ENCODE assay signal across 21 cellular contexts in the genomic region with DNA sequence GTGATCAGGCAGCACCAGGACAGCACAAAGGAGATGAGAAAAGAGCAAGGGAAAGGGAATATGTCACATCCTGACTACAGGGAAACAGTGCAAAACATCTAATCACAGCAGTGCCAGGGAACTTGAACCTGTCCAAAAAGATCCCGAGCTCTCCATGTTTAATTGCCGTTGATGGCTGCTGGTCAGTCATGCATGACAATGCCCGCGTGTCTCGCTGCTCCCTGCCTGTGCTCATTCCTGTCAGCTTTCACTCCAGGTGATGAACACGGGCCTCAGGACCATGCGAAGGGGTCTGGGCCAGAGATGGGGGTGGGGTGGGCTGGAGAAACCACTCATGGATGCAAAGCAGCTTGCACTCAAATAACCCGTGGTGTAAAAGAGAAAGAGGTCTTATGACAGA.
DNase-seq lines count a peak whose midpoint lies in the region; ATAC-seq, FAIRE-seq and TF ChIP-seq lines count a peak whose summit lies in the region.
"Had no signal": no experiment of that assay in that cellular context is flagged by ENCODE, and none has a peak within 500 bp of the region (broad histone marks: within the 10 kb centered on the region; RNA-seq: fewer than 3 reads in every experiment).

No MANE protein-coding gene starts in this region.

- DNase-seq in DMS153 (lab: John Stamatoyannopoulos, UW) = peak; percentile 83
- DNase-seq in NCI-H128 (lab: John Stamatoyannopoulos, UW; ENCODE audit: unreplicated experiment) = peak; percentile 73
- DNase-seq in NCI-H774 (lab: John Stamatoyannopoulos, UW) = peak; percentile 53
- peak; percentile 64 for DNase-seq in kidney
- no peak for DNase-seq in GM10266 (ENCODE audit: extremely low spot score)
- DNase-seq in activated CD8-positive, alpha-beta memory T cell treated with anti-CD3 and anti-CD28 coated beads for 24 hours = no peak
- DNase-seq: activated CD4-positive, alpha-beta memory T cell treated with anti-CD3 and anti-CD28 coated beads for 36 hours; activated naive CD8-positive, alpha-beta T cell treated with anti-CD3 and anti-CD28 coated beads, Interleukin-2, amount 10 ng/mL, durations not matched to agents 7 days and 5 days; activated T-cell treated with anti-CD3 and anti-CD28 coated beads, Interleukin-2, amount 50 U/mL, for 72 hours; Caco-2; dorsolateral prefrontal cortex; head of caudate nucleus; HFFc6; midbrain; stimulated activated CD4-positive, alpha-beta T cell treated with anti-CD3 and anti-CD28 coated beads, Interleukin-2, amount 100 ng/mL, for 24 hours; substantia nigra; SW 1271 had no signal

- ATAC-seq in GM18858 (IDR thresholded peaks at IDR 0.05; ENCODE audit: unreplicated experiment) = no peak
- ATAC-seq: activated T-cell treated with anti-CD3 and anti-CD28 coated beads, Interleukin-2, amount 50 U/mL, for 72 hours; sciatic nerve had no signal

- H3K27ac ChIP-seq in kidney (ENCODE audit: low read depth in 2 of 2, low read length in 2 of 2) = no peak overlapping the region
- H3K27ac ChIP-seq: breast epithelium, dorsolateral prefrontal cortex had no signal

- H3K4me1 ChIP-seq in kidney (ENCODE audit: control insufficient read depth in 1 of 2, insufficient read depth in 1 of 2, low read depth in 1 of 2, low read length in 2 of 2) = peaks cover 2 to 6% of the 10 kb centered on the region in 2 donors
- H3K4me1 ChIP-seq: breast epithelium had no signal

- FAIRE-seq in kidney (lab: Jason Lieb, UNC) = no peak
- FAIRE-seq: keratinocyte had no signal

- no peak for TF ChIP-seq CTCF in kidney (IDR thresholded peaks at IDR 0.05; ENCODE audit: borderline replicate concordance, extremely low read depth, insufficient read depth)
- TF ChIP-seq CTCF in GM10266 (IDR thresholded peaks at IDR 0.05; ENCODE audit: control insufficient read depth, insufficient read depth, low read depth, missing control alignments) = no peak

- H3K4me3 ChIP-seq in kidney (ENCODE audit: low read length in 2 of 2) = peak overlapping the region in 1 of 2 donors; percentile 1
- H3K4me3 ChIP-seq: breast epithelium had no signal

- no peaks in the 10 kb centered on the region for H3K36me3 ChIP-seq in kidney (ENCODE audit: control insufficient read depth in 1 of 2, insufficient read depth in 2 of 2, low read length in 2 of 2)
- H3K36me3 ChIP-seq: breast epithelium had no signal

- H3K9me3 ChIP-seq in kidney (ENCODE audit: control insufficient read depth in 1 of 2, low read length in 2 of 2) = no peaks in the 10 kb centered on the region
- H3K9me3 ChIP-seq: breast epithelium, Caco-2 had no signal

- H3K9ac ChIP-seq in kidney (ENCODE audit: low read length in 2 of 2) = no peak overlapping the region

- intact Hi-C loops in kidney (cut with DNase I) = no loop called here

Comparison
In these comparisons a context has a peak if more than half of its experiments do, and no peak if none do; other contexts are left out.
1. DNase-seq: peak in DMS153 (single experiment), NCI-H128 (single experiment), NCI-H774 (single experiment) and kidney (single experiment); none in GM10266 (single experiment) and activated CD8-positive, alpha-beta memory T cell treated with anti-CD3 and anti-CD28 coated beads for 24 hours (single experiment).